In the genomic region with DNA sequence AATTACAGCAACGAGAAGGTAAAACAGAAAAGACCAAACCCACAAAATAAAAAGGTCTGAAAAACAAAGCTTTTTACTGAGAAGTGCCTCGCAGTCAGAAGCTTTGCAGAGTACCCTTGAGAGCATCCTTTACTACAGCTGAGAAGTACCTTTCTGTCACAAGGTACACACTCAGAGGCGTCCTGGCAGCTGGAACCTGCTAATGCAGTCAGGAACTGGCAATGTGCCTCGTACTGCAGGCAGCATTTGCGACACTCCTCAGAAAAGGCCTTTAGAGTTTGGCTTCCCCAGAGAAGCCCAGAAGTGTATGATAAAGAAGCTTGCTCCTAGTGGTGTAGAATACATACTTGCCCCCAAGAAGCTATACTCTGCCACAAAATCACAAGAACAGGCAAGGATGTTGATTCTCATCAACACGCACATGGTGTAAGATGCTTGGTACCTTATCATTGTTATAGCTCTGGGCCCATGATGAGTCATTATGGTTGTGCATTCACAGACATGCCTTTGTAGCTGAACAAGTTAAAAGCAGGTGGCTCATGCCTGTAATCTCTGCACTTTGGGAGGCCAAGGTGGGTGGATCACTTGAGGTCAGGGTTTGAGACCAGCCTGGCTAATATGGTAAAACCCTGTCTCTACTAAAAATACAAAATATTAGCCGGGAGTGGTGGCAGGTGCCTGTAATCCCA, we compare ENCODE assay signal across 10 cellular contexts. TPM values are rescaled to one million over a fixed set of nuclear protein-coding genes. Genes with fewer than 3 reads are reported as not detected.
A peak's percentile ranks its signal among the peaks of the same experiment; 100 is the strongest.
DNase-seq lines count a peak whose midpoint lies in the region; ATAC-seq and TF ChIP-seq lines count a peak whose summit lies in the region.
"Had no signal": no experiment of that assay in that cellular context is flagged by ENCODE, and none has a peak within 500 bp of the region (broad histone marks: within the 10 kb centered on the region; RNA-seq: fewer than 3 reads in every experiment).

No MANE protein-coding gene starts in this region.

- no peak overlapping the region for H3K4me3 ChIP-seq in breast epithelium
- no peak overlapping the region for H3K4me3 ChIP-seq in fibroblast of the aortic adventitia (ENCODE audit: low read depth, low read length)
- H3K4me3 ChIP-seq in upper lobe of right lung = no peak overlapping the region

- ATAC-seq in upper lobe of right lung = peak; percentile 60
- ATAC-seq: Panc1 had no signal

- no TSS peak for BruUV-seq in MCF 10A (replicated peaks; lab: Mats Ljungman, UMichigan)

- H3K36me3 Mint-ChIP-seq in MCF 10A (ENCODE audit: insufficient read depth, unreplicated experiment) = peaks cover 20% of the 10 kb centered on the region

- H3K36me3 ChIP-seq in breast epithelium (no peaks in the 10 kb centered on the region), upper lobe of right lung (no peaks in the 10 kb centered on the region)

- peaks cover 20% of the 10 kb centered on the region for H3K4me1 Mint-ChIP-seq in MCF 10A (ENCODE audit: insufficient read depth, unreplicated experiment)

- H3K27me3 Mint-ChIP-seq in MCF 10A (ENCODE audit: insufficient read depth, unreplicated experiment) = no peaks in the 10 kb centered on the region

- TF ChIP-seq CTCF in MCF 10A (IDR thresholded peaks at IDR 0.05; ENCODE audit: unreplicated experiment) (no peak), breast epithelium (IDR thresholded peaks at IDR 0.05) (no peak), fibroblast of the aortic adventitia (IDR thresholded peaks at IDR 0.05; ENCODE audit: insufficient read depth, low read length) (no peak), upper lobe of right lung (IDR thresholded peaks at IDR 0.05) (no peak)

- no peak for TF ChIP-seq POLR2A in breast epithelium (IDR thresholded peaks at IDR 0.05)

- H3K4me1 ChIP-seq in breast epithelium (peaks cover 0 to 7% of the 10 kb centered on the region in 2 donors), upper lobe of right lung (peaks cover 29% of the 10 kb centered on the region)

- H3K9me3 Mint-ChIP-seq in MCF 10A (ENCODE audit: unreplicated experiment) = no peaks in the 10 kb centered on the region

- DNase-seq in MCF 10A (ENCODE audit: unreplicated experiment) (peak; percentile 68), breast epithelium (ENCODE audit: low spot score in 2 of 2) (no peak), SHP77 treated with DMSO at 0.1 percent for 48 hours (lab: John Stamatoyannopoulos, UW) (peak; percentile 46), fibroblast of the aortic adventitia (ENCODE audit: low read depth) (peak; percentile 62), upper lobe of right lung (peak; percentile 84), 8988T (no peak)
- no peak for DNase-seq in stimulated activated CD8-positive, alpha-beta memory T cell treated with anti-CD3 and anti-CD28 coated beads, Interleukin-4, amount 100 ng/mL, for 48 hours
- no peak for DNase-seq in activated CD4-positive, alpha-beta T cell treated with anti-CD3 and anti-CD28 coated beads, Interleukin-2, amount 50 U/mL, for 4 hours
- DNase-seq: substantia nigra had no signal

- H3K27me3 ChIP-seq in breast epithelium = no peaks in the 10 kb centered on the region
- no peaks in the 10 kb centered on the region for H3K27me3 ChIP-seq in upper lobe of right lung

- H3K9me3 ChIP-seq in breast epithelium (no peaks in the 10 kb centered on the region), upper lobe of right lung (no peaks in the 10 kb centered on the region)

- H3K27ac Mint-ChIP-seq in MCF 10A (ENCODE audit: low read depth, unreplicated experiment) = peak overlapping the region; percentile 96

- intact Hi-C loops in MCF 10A (cut with micrococcal nuclease) (loop anchor here (2.0 kb wide), 1 partner anchor 55 kb away; a partner anchor contains a TSS), breast epithelium (cut with DNase I; ENCODE audit: low total_unique reads) (no loop called here), upper lobe of right lung (cut with DNase I) (no loop called here)

- CTCF ChIA-PET in MCF 10A (lab: Yijun Ruan, JAX) = interaction anchor here (0.5 to 1.6 kb wide), 4 partner anchors 12 to 71 kb away, joined by 3 to 4 read pairs (median 3); no protein-coding TSS in a partner anchor

- no peak overlapping the region for H3K27ac ChIP-seq in breast epithelium
- peak overlapping the region; percentile 94 for H3K27ac ChIP-seq in upper lobe of right lung

- POLR2A ChIA-PET in MCF 10A (lab: Yijun Ruan, JAX) = interaction anchor here (0.7 to 6.3 kb wide), 21 partner anchors 12 to 102 kb away, joined by 3 to 170 read pairs (median 6); a partner anchor contains a TSS

- H3K4me3 Mint-ChIP-seq in MCF 10A (ENCODE audit: unreplicated experiment) = peak overlapping the region; percentile 95

RNA-seq across cellular contexts. Expression of a gene that starts 2.0 kb away (rescaled TPM):
- total RNA-seq in MCF 10A (2022) (138 and 142 TPM in 2 replicates), breast epithelium (10 to 100 TPM; 32.6 to 51.2 (median 50.8) TPM), fibroblast of the aortic adventitia (ENCODE audit: low replicate concordance) (26.5 and 81.8 TPM in 2 replicates), upper lobe of right lung (36.5 TPM)

RNA-seq across cellular contexts. Expression of a gene that starts 39.4 kb away (rescaled TPM):
- total RNA-seq in MCF 10A (2022) (not detected in 2 replicates), breast epithelium (not detected), fibroblast of the aortic adventitia (ENCODE audit: low replicate concordance) (not detected in 2 replicates), upper lobe of right lung (not detected)

RNA-seq across cellular contexts. Expression of a gene that starts 54.8 kb away (rescaled TPM):
- total RNA-seq in MCF 10A (2022) (127 and 131 TPM in 2 replicates), breast epithelium (10 to 100 TPM; 47.5 to 70.8 (median 68.5) TPM), fibroblast of the aortic adventitia (ENCODE audit: low replicate concordance) (25.2 and 38.7 TPM in 2 replicates), upper lobe of right lung (126 TPM)

Comparison
In these comparisons a context has a peak if more than half of its experiments do, and no peak if none do; other contexts are left out.
1. DNase-seq: peak in MCF 10A (single experiment), SHP77 treated with DMSO at 0.1 percent for 48 hours (single experiment), fibroblast of the aortic adventitia (single experiment) and upper lobe of right lung (single experiment); none in breast epithelium (0 of 2), 8988T (single experiment), stimulated activated CD8-positive, alpha-beta memory T cell treated with anti-CD3 and anti-CD28 coated beads, Interleukin-4, amount 100 ng/mL, for 48 hours (single experiment) and activated CD4-positive, alpha-beta T cell treated with anti-CD3 and anti-CD28 coated beads, Interleukin-2, amount 50 U/mL, for 4 hours (0 of 2).